ENCODE assay signal across 8 cellular contexts in genomic region chr7:139230484-139230773, GRCh38. TPM values are rescaled to one million over a fixed set of nuclear protein-coding genes. Genes with fewer than 3 reads are reported as not detected.
A peak's percentile ranks its signal among the peaks of the same experiment; 100 is the strongest.
DNase-seq lines count a peak whose midpoint lies in the region; TF ChIP-seq lines count a peak whose summit lies in the region.

No MANE protein-coding gene starts in this region.

- TF ChIP-seq POLR2A in Peyer's patch (IDR thresholded peaks at IDR 0.05): no peak
- no peak for TF ChIP-seq POLR2A in ovary (IDR thresholded peaks at IDR 0.05)

- H3K4me1 ChIP-seq in Caco-2 (peaks cover 6% of the 10 kb centered on the region; the same call in 1 of the 2 replicates), Peyer's patch (peaks cover 0 to 14% (median 3%) of the 10 kb centered on the region in 4 donors), esophagus (ENCODE audit: control insufficient read depth in 2 of 2, insufficient read depth in 2 of 2, low read length in 1 of 2) (no peaks in the 10 kb centered on the region), ovary (ENCODE audit: insufficient read depth) (no peaks in the 10 kb centered on the region)

- DNase-seq in Caco-2 (no peak), Peyer's patch (no peak), ovary (no peak), NCI-H526 (lab: John Stamatoyannopoulos, UW) (no peak), NOMO-1 treated with dmso at 0.1 percent for 144 hours (lab: John Stamatoyannopoulos, UW; ENCODE audit: unreplicated experiment) (no peak)
- DNase-seq in stimulated activated CD4-positive, alpha-beta T cell treated with anti-CD3 and anti-CD28 coated beads, Interleukin-1b, Interleukin-23, amount 100 ng/mL, for 48 hours: no peak
- no peak for DNase-seq in activated CD4-positive, alpha-beta T cell treated with anti-CD3 and anti-CD28 coated beads for 48 hours

- H3K4me3 ChIP-seq in Caco-2 (ENCODE audit: low read depth, low read length) (peak overlapping the region; percentile 100), Peyer's patch (peak overlapping the region; percentile 75 to 98 (median 89)), esophagus (ENCODE audit: low read depth in 1 of 2, low read length in 2 of 2) (peak overlapping the region; percentile 89 to 100), ovary (peak overlapping the region; percentile 90)

- H3K27me3 ChIP-seq in Caco-2 (replicated peaks; ENCODE audit: control insufficient read depth, insufficient read depth, low read length) (no peaks in the 10 kb centered on the region), Peyer's patch (no peaks in the 10 kb centered on the region), esophagus (ENCODE audit: control insufficient read depth in 1 of 2, insufficient read depth in 2 of 2, low read length in 2 of 2) (no peaks in the 10 kb centered on the region), ovary (no peaks in the 10 kb centered on the region)

- H3K9me3 ChIP-seq in Caco-2 (no peaks in the 10 kb centered on the region), Peyer's patch (no peaks in the 10 kb centered on the region), esophagus (ENCODE audit: control insufficient read depth in 2 of 2, insufficient read depth in 1 of 2, low read depth in 1 of 2, low read length in 1 of 2) (no peaks in the 10 kb centered on the region), ovary (no peaks in the 10 kb centered on the region)

- TF ChIP-seq EP300 in ovary (IDR thresholded peaks at IDR 0.05): no peak

- POLR2A ChIA-PET in Caco-2 (lab: Charles Lee): interaction anchor here (0.6 to 0.7 kb wide), 2 partner anchors 129 to 797 kb away, joined by 3 to 6 read pairs; partner anchors contain the start of gene LUC7L2

- peaks cover 7% of the 10 kb centered on the region for H3K36me3 Mint-ChIP-seq in Caco-2 (ENCODE audit: insufficient read depth, unreplicated experiment)

- intact Hi-C loops in Caco-2 (cut with micrococcal nuclease; ENCODE audit: unreplicated experiment) (loop anchor here (2.0 to 5.0 kb wide), 2 partner anchors 67 to 98 kb away; a partner anchor contains a TSS), ovary (cut with DNase I) (no loop called here)

- H3K27ac Mint-ChIP-seq in Caco-2 (ENCODE audit: unreplicated experiment): peak overlapping the region; percentile 89

- H3K4me3 Mint-ChIP-seq in Caco-2 (ENCODE audit: unreplicated experiment): peak overlapping the region; percentile 87

- H3K27me3 Mint-ChIP-seq in Caco-2 (ENCODE audit: insufficient read depth, unreplicated experiment): no peaks in the 10 kb centered on the region

- BruUV-seq in Caco-2 (replicated peaks; lab: Mats Ljungman, UMichigan): TSS peak; percentile 53

- CTCF ChIA-PET in Caco-2 (lab: Charles Lee): interaction anchor here (1.6 kb wide), 1 partner anchor 110 kb away, joined by 5 read pairs; no protein-coding TSS in a partner anchor

- no peaks in the 10 kb centered on the region for H3K9me3 Mint-ChIP-seq in Caco-2 (ENCODE audit: unreplicated experiment)

- 1 to 2% methylated on average over 12 of the region's 12 CpGs for WGBS in esophagus, 2 donors
- WGBS in ovary, 3 donors: 1 to 2% (median 1%) methylated on average over 12 of the region's 12 CpGs

- H3K27ac ChIP-seq in Peyer's patch (peak overlapping the region; percentile 88 to 94 (median 90)), esophagus (ENCODE audit: low read depth in 2 of 2, low read length in 1 of 2) (peak overlapping the region; percentile 76 to 96), ovary (no peak overlapping the region)

- TF ChIP-seq CTCF in Caco-2 (IDR thresholded peaks at IDR 0.05; ENCODE audit: insufficient read depth in 1 of 2, low read depth in 1 of 2, low read length in 1 of 2, severe bottlenecking in 1 of 2, unreplicated experiment in 1 of 2) (no peak), Peyer's patch (IDR thresholded peaks at IDR 0.05) (no peak), ovary (IDR thresholded peaks at IDR 0.05) (no peak)

- H3K4me1 Mint-ChIP-seq in Caco-2 (ENCODE audit: low read depth, unreplicated experiment): peaks cover 8% of the 10 kb centered on the region

- H3K36me3 ChIP-seq in Caco-2 (ENCODE audit: control insufficient read depth, insufficient read depth, low read length) (no peaks in the 10 kb centered on the region), Peyer's patch (no peaks in the 10 kb centered on the region), esophagus (ENCODE audit: control insufficient read depth in 2 of 2, insufficient read depth in 2 of 2, low read length in 1 of 2) (no peaks in the 10 kb centered on the region), ovary (no peaks in the 10 kb centered on the region)

RNA-seq across cellular contexts. Expression of gene UBN2, which starts 0.6 kb away (rescaled TPM):
- total RNA-seq in Caco-2 (2022) (21.3 and 23.4 TPM in 2 replicates), Peyer's patch (10 to 100 TPM; 18.0 to 46.2 (median 22.6) TPM), ovary (10 to 100 TPM; 12.6 to 28.8 (median 19.9) TPM)
- polyA plus RNA-seq in esophagus (1 to 10 TPM; 1.4 to 3.0 TPM), ovary (1 to 10 TPM; 3.3 to 8.9 TPM)

Comparison
In these comparisons a context has a peak if more than half of its experiments do, and no peak if none do; other contexts are left out.
1. H3K27ac ChIP-seq: peak in Peyer's patch (4 of 4) and esophagus (2 of 2); none in ovary (0 of 2).
2. Peak in every context shown above with its lines, with median percentiles within 50 percentile points of each other: H3K4me3 ChIP-seq.